Comparison of ENCODE assay signal across 8 cellular contexts in the genomic region with DNA sequence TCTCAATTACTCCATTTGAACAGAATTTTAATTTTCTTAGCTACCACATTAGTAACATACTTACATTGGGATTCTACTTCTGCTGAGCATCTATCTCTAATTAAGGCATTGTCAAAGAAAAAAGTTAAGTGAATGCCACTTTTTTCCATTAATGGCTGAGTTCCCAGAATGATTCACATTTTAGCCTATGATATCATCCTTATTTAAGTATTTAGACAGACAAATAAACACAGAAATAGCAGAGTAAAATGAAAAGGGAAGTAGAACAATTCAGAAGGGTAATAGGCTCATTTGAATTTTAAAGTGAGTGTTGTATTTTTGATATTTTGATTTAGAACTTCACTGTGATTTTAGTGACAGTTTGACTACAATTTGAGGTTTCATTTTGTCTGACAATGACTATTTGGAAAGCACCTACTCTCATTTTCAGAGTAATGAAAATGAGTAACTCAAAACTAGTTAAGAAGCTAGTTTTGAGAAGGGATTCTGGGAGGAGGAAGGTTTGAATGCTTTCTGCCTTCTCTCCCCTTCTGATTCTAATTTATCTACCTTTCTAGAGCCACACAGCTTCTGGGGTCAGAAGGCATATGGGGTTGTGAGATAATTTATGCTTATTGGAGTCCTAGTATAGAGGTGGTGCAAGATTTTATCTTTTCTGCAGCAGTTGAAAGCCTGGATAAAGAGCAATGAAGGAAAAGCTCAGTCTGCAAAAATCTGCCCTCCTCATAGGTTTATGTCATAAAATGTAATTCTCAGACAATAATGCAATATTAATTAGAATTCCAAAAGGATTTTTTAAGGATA. TPM values are rescaled to one million over a fixed set of nuclear protein-coding genes. Genes with fewer than 3 reads are reported as not detected.
DNase-seq lines count a peak whose midpoint lies in the region; ATAC-seq and TF ChIP-seq lines count a peak whose summit lies in the region.

No MANE protein-coding gene starts in this region.

- H2AFZ ChIP-seq in OCI-LY3 (ENCODE audit: low read depth, low read length), result no peak overlapping the region

- peaks cover 58% of the 10 kb centered on the region for H3K79me2 ChIP-seq in OCI-LY3 (ENCODE audit: low read length)

- TF ChIP-seq CTCF in OCI-LY3 (IDR thresholded peaks at IDR 0.05; ENCODE audit: low read depth, low read length) (no peak), foreskin keratinocyte (conservative IDR thresholded peaks at IDR 0.05) (no peak), tibial artery (IDR thresholded peaks at IDR 0.05) (no peak)

- peaks cover 10 to 21% of the 10 kb centered on the region in 2 donors for H3K4me1 Mint-ChIP-seq in effector memory CD8-positive, alpha-beta T cell (ENCODE audit: low read depth in 2 of 2)

- H3K36me3 ChIP-seq in OCI-LY3 (replicated peaks; ENCODE audit: low read depth, low read length) (peaks cover 25% of the 10 kb centered on the region), tibial artery (peaks cover 0 to 2% (median 0%) of the 10 kb centered on the region in 3 donors)

- ATAC-seq in GM18520 (IDR thresholded peaks at IDR 0.05; ENCODE audit: unreplicated experiment) (peak; percentile 87), HG02588 (IDR thresholded peaks at IDR 0.05; ENCODE audit: unreplicated experiment) (peak; percentile 66), foreskin keratinocyte (peak; percentile 60)
- no peak for ATAC-seq in effector memory CD8-positive, alpha-beta T cell (replicated peaks)

- no peaks in the 10 kb centered on the region for H4K20me1 ChIP-seq in OCI-LY3 (ENCODE audit: insufficient read depth, low read length)

- no peaks in the 10 kb centered on the region for H3K36me3 Mint-ChIP-seq in effector memory CD8-positive, alpha-beta T cell (ENCODE audit: insufficient read depth)

- H3K9me3 Mint-ChIP-seq in effector memory CD8-positive, alpha-beta T cell, result no peaks in the 10 kb centered on the region

- no peak overlapping the region for H3K4me3 Mint-ChIP-seq in effector memory CD8-positive, alpha-beta T cell

- H3K27me3 ChIP-seq in OCI-LY3 (ENCODE audit: low read depth, low read length), result no peaks in the 10 kb centered on the region
- H3K27me3 ChIP-seq in foreskin keratinocyte, result no peaks in the 10 kb centered on the region
- H3K27me3 ChIP-seq in tibial artery, result no peaks in the 10 kb centered on the region

- DNase-seq in foreskin keratinocyte, result peak in 1 of 2 donors; percentile 18
- DNase-seq in tibial artery, result no peak
- no peak for DNase-seq in NCI-H526 (lab: John Stamatoyannopoulos, UW)
- no peak for DNase-seq in effector memory CD8-positive, alpha-beta T cell
- DNase-seq in NCI-H2081 treated with DMSO at 0.1 percent for 48 hours (lab: John Stamatoyannopoulos, UW), result no peak

- no peaks in the 10 kb centered on the region for H3K9me3 ChIP-seq in OCI-LY3 (ENCODE audit: insufficient read depth, low read length)
- peaks cover 0 to 4% (median 0%) of the 10 kb centered on the region in 3 donors for H3K9me3 ChIP-seq in tibial artery

- H3K4me3 ChIP-seq in OCI-LY3 (ENCODE audit: low read length), result peak overlapping the region; percentile 66
- peak overlapping the region in 1 of 2 donors; percentile 19 for H3K4me3 ChIP-seq in tibial artery

- H3K27ac ChIP-seq in OCI-LY3 (ENCODE audit: low read length) (peak overlapping the region; percentile 92), foreskin keratinocyte (no peak overlapping the region), tibial artery (peak overlapping the region; percentile 61 to 71)

- peak overlapping the region; percentile 60 for H3K9ac ChIP-seq in OCI-LY3 (ENCODE audit: low read length)

- H3K4me2 ChIP-seq in OCI-LY3 (ENCODE audit: low read length), result peak overlapping the region; percentile 79

- H3K27ac Mint-ChIP-seq in effector memory CD8-positive, alpha-beta T cell, result peak overlapping the region in 1 of 2 donors; percentile 54

- intact Hi-C loops in tibial artery (cut with DNase I; ENCODE audit: low total_unique reads), result no loop called here

- no peaks in the 10 kb centered on the region for H3K27me3 Mint-ChIP-seq in effector memory CD8-positive, alpha-beta T cell

- H3K4me1 ChIP-seq in OCI-LY3 (ENCODE audit: low read length) (peaks cover 67% of the 10 kb centered on the region), foreskin keratinocyte (peaks cover 7% of the 10 kb centered on the region), tibial artery (peaks cover 0 to 53% (median 8%) of the 10 kb centered on the region in 4 donors)

RNA-seq across cellular contexts. Expression of gene LYPLAL1, which starts 15.5 kb away (rescaled TPM):
- 11.1 and 16.8 TPM in 2 replicates for total RNA-seq in foreskin keratinocyte
- 24.7 and 30.0 TPM in 2 replicates for polyA plus RNA-seq in foreskin keratinocyte
